In genomic region chr17:63623786-63624185, GRCh38 we compare ENCODE assay signal across 8 cellular contexts. TPM values are rescaled to one million over a fixed set of nuclear protein-coding genes. Genes with fewer than 3 reads are reported as not detected.
A peak's percentile ranks its signal among the peaks of the same experiment; 100 is the strongest.
DNase-seq lines count a peak whose midpoint lies in the region; ATAC-seq, FAIRE-seq and TF ChIP-seq lines count a peak whose summit lies in the region.

No MANE protein-coding gene starts in this region.

- H3K79me2 ChIP-seq in DOHH2 (ENCODE audit: control insufficient read depth, low read length) (peaks cover 50% of the 10 kb centered on the region), PC-3 (ENCODE audit: low read length) (peaks cover 44% of the 10 kb centered on the region), endothelial cell of umbilical vein (ENCODE audit: control insufficient read depth, insufficient read depth, low read length) (peaks cover 54% of the 10 kb centered on the region)

- FAIRE-seq in endothelial cell of umbilical vein (lab: Jason Lieb, UNC): no peak

- CTCF ChIA-PET in PC-3 (lab: Charles Lee): no interaction called here
- CTCF ChIA-PET in endothelial cell of umbilical vein (lab: Charles Lee): interaction anchor here (1.9 to 5.0 kb wide), 4 partner anchors 9 to 198 kb away, joined by 5 to 32 read pairs (median 22); no protein-coding TSS in a partner anchor

- TF ChIP-seq POLR2A in endothelial cell of umbilical vein (IDR thresholded peaks at IDR 0.05; ENCODE audit: low read depth, low read length): no peak

- H3F3A ChIP-seq in DOHH2 (ENCODE audit: control insufficient read depth, insufficient read depth) (no peaks in the 10 kb centered on the region; the same call in 1 of the 2 replicates), PC-3 (ENCODE audit: low read length, unreplicated experiment) (no peaks in the 10 kb centered on the region)

- H3K4me2 ChIP-seq in DOHH2 (ENCODE audit: low read length) (peak overlapping the region; percentile 95), PC-3 (ENCODE audit: low read length) (peak overlapping the region; percentile 93), endothelial cell of umbilical vein (ENCODE audit: insufficient read depth, low read length) (peak overlapping the region; percentile 100)

- no peak for TF ChIP-seq CTCF in DOHH2 (IDR thresholded peaks at IDR 0.05; ENCODE audit: low read depth, low read length, poor library complexity, severe bottlenecking)
- TF ChIP-seq CTCF in PC-3 (conservative IDR thresholded peaks at IDR 0.05; ENCODE audit: low read depth, low read length): no peak
- no peak for TF ChIP-seq CTCF in endothelial cell of umbilical vein (IDR thresholded peaks at IDR 0.05; ENCODE audit: extremely low read depth in 1 of 2, insufficient read depth in 1 of 2, low read depth in 1 of 2, low read length in 2 of 2)
- TF ChIP-seq CTCF in osteocyte (IDR thresholded peaks at IDR 0.05): no peak

- H3K4me3 ChIP-seq in DOHH2 (ENCODE audit: low read length) (peak overlapping the region; percentile 71), PC-3 (ENCODE audit: low read length) (peak overlapping the region; percentile 82), endothelial cell of umbilical vein (replicated peaks in 1 of 3; ENCODE audit: insufficient read depth in 1 of 3, low read depth in 1 of 3, low read length in 3 of 3) (peak overlapping the region; percentile 78 to 97 (median 80))

- H3K36me3 ChIP-seq in DOHH2 (ENCODE audit: control insufficient read depth, low read length): 0 out of 2 replicates have a peak, but pooled peaks cover 4% of the 10 kb centered on the region
- H3K36me3 ChIP-seq in PC-3 (ENCODE audit: low read depth, low read length): no peaks in the 10 kb centered on the region
- H3K36me3 ChIP-seq in endothelial cell of umbilical vein (ENCODE audit: control insufficient read depth in 2 of 2, extremely low read depth in 1 of 2, insufficient read depth in 2 of 2, low read length in 2 of 2): no peaks in the 10 kb centered on the region

- peaks cover 40% of the 10 kb centered on the region for H3K4me1 Mint-ChIP-seq in osteocyte (ENCODE audit: unreplicated experiment)

- peak overlapping the region; percentile 59 for H3K9ac ChIP-seq in PC-3 (ENCODE audit: low read length)
- H3K9ac ChIP-seq in endothelial cell of umbilical vein (replicated peaks; ENCODE audit: extremely low read depth, insufficient read depth, low read length): peak overlapping the region; percentile 84

- DNase-seq in PC-3: no peak
- peak; percentile 37 for DNase-seq in endothelial cell of umbilical vein (ENCODE audit: low read depth, low spot score)
- no peak for DNase-seq in osteocyte (ENCODE audit: extremely low spot score, unreplicated experiment)
- DNase-seq in NCI-H1694 (lab: John Stamatoyannopoulos, UW): no peak
- no peak for DNase-seq in NCI-H524 treated with DMSO at 0.1 percent for 48 hours (lab: John Stamatoyannopoulos, UW)
- no peak for DNase-seq in AG08396 (ENCODE audit: low spot score)

- ATAC-seq in PC-3 (no peak), HG03108 (IDR thresholded peaks at IDR 0.05; ENCODE audit: unreplicated experiment) (no peak)

- intact Hi-C loops in PC-3 (cut with micrococcal nuclease): loop anchor here (5.0 kb wide), 2 partner anchors 74 to 119 kb away; partner anchors contain the start of gene STRADA
- intact Hi-C loops in endothelial cell of umbilical vein (cut with micrococcal nuclease): loop anchor here (1.0 to 5.0 kb wide), 4 partner anchors 53 to 151 kb away; partner anchors contain the start of genes DDX42 and STRADA

- dilution Hi-C loops in endothelial cell of umbilical vein (cut with MboI; ENCODE audit: extremely low pct_ligation_motif_present, low sequenced_read_pairs): no loop called here

- no peaks in the 10 kb centered on the region for H3K9me3 Mint-ChIP-seq in osteocyte (ENCODE audit: unreplicated experiment)

- peak overlapping the region; percentile 86 for H2AFZ ChIP-seq in PC-3 (ENCODE audit: low read length)
- H2AFZ ChIP-seq in endothelial cell of umbilical vein (ENCODE audit: low read depth, low read length): no peak overlapping the region

- H3K9me2 ChIP-seq in DOHH2 (replicated peaks; ENCODE audit: control insufficient read depth, low read length) (no peaks in the 10 kb centered on the region), PC-3 (replicated peaks; ENCODE audit: low read length) (no peaks in the 10 kb centered on the region)

- no peaks in the 10 kb centered on the region for H3K36me3 Mint-ChIP-seq in osteocyte (ENCODE audit: unreplicated experiment)

- POLR2A ChIA-PET in PC-3 (lab: Charles Lee; ENCODE audit: unreplicated experiment) (interaction anchor here (0.5 kb wide), 1 partner anchor 18 kb away, joined by 3 read pairs; no protein-coding TSS in a partner anchor), endothelial cell of umbilical vein (lab: Charles Lee) (interaction anchor here (0.7 to 1.0 kb wide), 3 partner anchors 10 to 54 kb away, joined by 3 to 7 read pairs (median 4); no protein-coding TSS in a partner anchor)

- H3K9me1 ChIP-seq in endothelial cell of umbilical vein (replicated peaks; ENCODE audit: control insufficient read depth, extremely low read depth, insufficient read depth, low read length): no peaks in the 10 kb centered on the region

- H3K27me3 Mint-ChIP-seq in osteocyte (ENCODE audit: unreplicated experiment): no peaks in the 10 kb centered on the region

- H3K27me3 ChIP-seq in DOHH2 (ENCODE audit: control insufficient read depth, low read length): no peaks in the 10 kb centered on the region
- no peaks in the 10 kb centered on the region for H3K27me3 ChIP-seq in PC-3 (ENCODE audit: low read length)
- H3K27me3 ChIP-seq in endothelial cell of umbilical vein (ENCODE audit: control insufficient read depth in 2 of 2, insufficient read depth in 2 of 2, low read length in 2 of 2): no peaks in the 10 kb centered on the region

- H3K27ac Mint-ChIP-seq in osteocyte (ENCODE audit: unreplicated experiment): peak overlapping the region; percentile 90

- BruUV-seq in PC-3 (replicated peaks; lab: Mats Ljungman, UMichigan) (TSS peak; percentile 33), endothelial cell of umbilical vein (replicated peaks; lab: Mats Ljungman, UMichigan) (TSS peak; percentile 23)

- peak overlapping the region; percentile 99 for H3K4me3 Mint-ChIP-seq in osteocyte (ENCODE audit: unreplicated experiment)

- H3K4me1 ChIP-seq in DOHH2 (ENCODE audit: control insufficient read depth, low read length) (peaks cover 26% of the 10 kb centered on the region), PC-3 (ENCODE audit: insufficient read depth, low read length) (peaks cover 26% of the 10 kb centered on the region), endothelial cell of umbilical vein (ENCODE audit: control insufficient read depth, extremely low read depth, insufficient read depth, low read length) (peaks cover 29% of the 10 kb centered on the region)

- H4K20me1 ChIP-seq in DOHH2 (ENCODE audit: control insufficient read depth, insufficient read depth, low read depth, low read length) (peaks cover 8% of the 10 kb centered on the region; the same call in 1 of the 2 replicates), PC-3 (ENCODE audit: low read length) (0 out of 2 replicates have a peak, but pooled peaks cover 4% of the 10 kb centered on the region), endothelial cell of umbilical vein (replicated peaks; ENCODE audit: control insufficient read depth, extremely low read depth, insufficient read depth, low read length) (peaks cover 18% of the 10 kb centered on the region)

- no peaks in the 10 kb centered on the region for H3K9me3 ChIP-seq in DOHH2 (ENCODE audit: control insufficient read depth, insufficient read depth, low read length)
- H3K9me3 ChIP-seq in PC-3 (ENCODE audit: low read length): no peaks in the 10 kb centered on the region
- H3K9me3 ChIP-seq in endothelial cell of umbilical vein (replicated peaks; ENCODE audit: control insufficient read depth, insufficient read depth, low read length): no peaks in the 10 kb centered on the region

- 0 out of 2 replicates have a peak overlapping the region, but pooled peaks have one; percentile 30 for H3K27ac ChIP-seq in DOHH2 (ENCODE audit: low read depth, low read length)
- no peak overlapping the region for H3K27ac ChIP-seq in PC-3 (ENCODE audit: low read length)
- peak overlapping the region; percentile 42 for H3K27ac ChIP-seq in endothelial cell of umbilical vein (ENCODE audit: insufficient read depth, low read depth, low read length)

TF ChIP-seq in endothelial cell of umbilical vein, 7 proteins besides CTCF, POLR2A, EP300 and RAD21 (continues in another document):
- TF ChIP-seq POLR2AphosphoS5 (IDR thresholded peaks at IDR 0.05; ENCODE audit: insufficient read depth, low read depth, low read length) (no peak), FOS (IDR thresholded peaks at IDR 0.05; ENCODE audit: borderline replicate concordance, insufficient read depth, low read length) (no peak), JUN (IDR thresholded peaks at IDR 0.05; ENCODE audit: borderline replicate concordance, insufficient read depth, insufficient read length, low read depth) (no peak), GATA2 (IDR thresholded peaks at IDR 0.05; ENCODE audit: insufficient read depth, insufficient read length, low read depth, low read length) (no peak), MAX (IDR thresholded peaks at IDR 0.05; ENCODE audit: insufficient read depth, insufficient read length) (no peak)

RNA-seq across cellular contexts. Expression of gene MAP3K3, which starts 1.6 kb away (rescaled TPM):
- total RNA-seq in PC-3 (2014; rRNA removed) (27.1 and 36.1 TPM in 2 replicates), endothelial cell of umbilical vein (81.0 and 91.4 TPM in 2 replicates), osteocyte (41.0 and 41.7 TPM in 2 replicates)
- 47.4 and 56.6 TPM in 2 replicates for polyA plus RNA-seq in endothelial cell of umbilical vein
- polyA plus RNA-seq in endothelial cell of umbilical vein (2011; cell fraction: cytosol; rRNA removed): 58.3 and 59.8 TPM in 2 replicates
- polyA plus RNA-seq in endothelial cell of umbilical vein (2011; cell fraction: nucleus; rRNA removed): 121 and 129 TPM in 2 replicates
- 62.5 and 62.6 TPM in 2 replicates for polyA plus RNA-seq in endothelial cell of umbilical vein (2012)
- polyA minus RNA-seq in endothelial cell of umbilical vein: 114 and 118 TPM in 2 replicates
- 7.2 TPM for polyA minus RNA-seq in endothelial cell of umbilical vein (2011; cell fraction: cytosol; rRNA and poly(A)+ RNA removed)
- 90.0 and 101 TPM in 2 replicates for polyA minus RNA-seq in endothelial cell of umbilical vein (2011; cell fraction: nucleus; rRNA and poly(A)+ RNA removed)

RNA-seq across cellular contexts. Expression of gene TACO1, which starts 23.1 kb away (rescaled TPM):
- total RNA-seq in PC-3 (2014; rRNA removed): 47.9 and 70.0 TPM in 2 replicates
- 26.1 and 31.7 TPM in 2 replicates for total RNA-seq in endothelial cell of umbilical vein
- polyA plus RNA-seq in endothelial cell of umbilical vein: 23.9 and 24.7 TPM in 2 replicates
- polyA plus RNA-seq in endothelial cell of umbilical vein (2011; cell fraction: cytosol; rRNA removed): 29.0 and 29.4 TPM in 2 replicates
- 16.2 and 18.8 TPM in 2 replicates for polyA plus RNA-seq in endothelial cell of umbilical vein (2011; cell fraction: nucleus; rRNA removed)
- polyA plus RNA-seq in endothelial cell of umbilical vein (2012): 28.9 and 34.0 TPM in 2 replicates
- polyA minus RNA-seq in endothelial cell of umbilical vein: 16.9 and 18.3 TPM in 2 replicates
- 17.5 TPM for polyA minus RNA-seq in endothelial cell of umbilical vein (2011; cell fraction: cytosol; rRNA and poly(A)+ RNA removed)
- 4.4 and 5.0 TPM in 2 replicates for polyA minus RNA-seq in endothelial cell of umbilical vein (2011; cell fraction: nucleus; rRNA and poly(A)+ RNA removed)
- total RNA-seq in osteocyte: 20.9 and 23.8 TPM in 2 replicates
